Comparison of ENCODE assay signal across 21 cellular contexts in genomic region chr6:168343239-168344167, GRCh38. TPM values are rescaled to one million over a fixed set of nuclear protein-coding genes. Genes with fewer than 3 reads are reported as not detected.
"Had no signal": no experiment of that assay in that cellular context is flagged by ENCODE, and none has a peak within 500 bp of the region (broad histone marks: within the 10 kb centered on the region; RNA-seq: fewer than 3 reads in every experiment).

No MANE protein-coding gene starts in this region.

- H3K27me3 ChIP-seq: vagina had no signal

- DNase-seq: activated B cell treated with CpG ODN at 0.5 μM for 24 hours; activated CD4-positive, alpha-beta T cell treated with anti-CD3 and anti-CD28 coated beads for 48 hours; activated CD8-positive, alpha-beta T cell treated with anti-CD3 and anti-CD28 coated beads for 36 hours; activated effector memory CD4-positive, alpha-beta T cell treated with Interleukin-2 at 50 U/mL for 16 hours; activated naive CD4-positive, alpha-beta T cell treated with anti-CD3 and anti-CD28 coated beads, Interleukin-2, amount 50 U/mL, for 16 hours; activated T-cell treated with anti-CD3 and anti-CD28 coated beads, Interleukin-2, amount 50 U/mL, for 4 hours; caudate nucleus; cortex of kidney; effector CD4-positive, alpha-beta T cell; foreskin melanocyte; heart left ventricle; retina; T-helper 17 cell had no signal

- ATAC-seq: activated CD8-positive, alpha-beta T cell treated with anti-CD3 and anti-CD28 coated beads for 36 hours; activated T-cell treated with anti-CD3 and anti-CD28 coated beads, Interleukin-2, amount 50 U/mL, for 4 hours; heart left ventricle; stimulated activated memory B cell treated with anti-CD40 and anti-IgM and Interleukin-4, amounts not matched to agents 10 μg/mL and 1 μg/mL and 100 μg/mL, for 72 hours; T-helper 17 cell had no signal

- H3K36me3 Mint-ChIP-seq: mesothelial cell of epicardium; stimulated activated memory B cell treated with anti-CD40 and anti-IgM and Interleukin-4, amounts not matched to agents 10 μg/mL and 1 μg/mL and 100 μg/mL, for 72 hours had no signal

- H3K9me3 Mint-ChIP-seq: activated B cell treated with CpG ODN at 0.5 μM for 24 hours; activated CD8-positive, alpha-beta T cell treated with anti-CD3 and anti-CD28 coated beads for 36 hours; activated T-cell treated with anti-CD3 and anti-CD28 coated beads, Interleukin-2, amount 50 U/mL, for 4 hours; mesothelial cell of epicardium; stimulated activated memory B cell treated with anti-CD40 and anti-IgM and Interleukin-4, amounts not matched to agents 10 μg/mL and 1 μg/mL and 100 μg/mL, for 72 hours had no signal

- H3K4me3 ChIP-seq: heart left ventricle, lung, vagina had no signal

- H3K9me3 ChIP-seq: heart left ventricle, neutrophil, vagina had no signal

- H3K27ac ChIP-seq: heart left ventricle, neutrophil, vagina had no signal

- H3K27ac Mint-ChIP-seq: activated B cell treated with CpG ODN at 0.5 μM for 24 hours; activated CD8-positive, alpha-beta T cell treated with anti-CD3 and anti-CD28 coated beads for 36 hours; mesothelial cell of epicardium; stimulated activated memory B cell treated with anti-CD40 and anti-IgM and Interleukin-4, amounts not matched to agents 10 μg/mL and 1 μg/mL and 100 μg/mL, for 72 hours; T-helper 17 cell had no signal

- H3K4me1 Mint-ChIP-seq: activated B cell treated with CpG ODN at 0.5 μM for 24 hours; stimulated activated memory B cell treated with anti-CD40 and anti-IgM and Interleukin-4, amounts not matched to agents 10 μg/mL and 1 μg/mL and 100 μg/mL, for 72 hours had no signal

- H3K4me3 Mint-ChIP-seq: activated B cell treated with CpG ODN at 0.5 μM for 24 hours; activated CD8-positive, alpha-beta T cell treated with anti-CD3 and anti-CD28 coated beads for 36 hours; activated T-cell treated with anti-CD3 and anti-CD28 coated beads, Interleukin-2, amount 50 U/mL, for 4 hours; mesothelial cell of epicardium; stimulated activated memory B cell treated with anti-CD40 and anti-IgM and Interleukin-4, amounts not matched to agents 10 μg/mL and 1 μg/mL and 100 μg/mL, for 72 hours; T-helper 17 cell had no signal

- H3K4me1 ChIP-seq: heart left ventricle, vagina had no signal

- H3K36me3 ChIP-seq: heart left ventricle, neutrophil, vagina had no signal

RNA-seq across cellular contexts. Expression of gene DACT2, which starts 23.9 kb away (rescaled TPM):
- total RNA-seq: activated B cell treated with CpG ODN at 0.5 μM for 24 hours; activated CD8-positive, alpha-beta T cell treated with anti-CD3 and anti-CD28 coated beads for 36 hours; activated T-cell treated with anti-CD3 and anti-CD28 coated beads, Interleukin-2, amount 50 U/mL, for 4 hours; endothelial cell of umbilical vein; fibroblast of lung; myocyte; T-helper 17 cell had no signal
- polyA plus RNA-seq: endothelial cell of umbilical vein, fibroblast of lung had no signal
